Comparison of ENCODE assay signal across 8 cellular contexts in the genomic region with DNA sequence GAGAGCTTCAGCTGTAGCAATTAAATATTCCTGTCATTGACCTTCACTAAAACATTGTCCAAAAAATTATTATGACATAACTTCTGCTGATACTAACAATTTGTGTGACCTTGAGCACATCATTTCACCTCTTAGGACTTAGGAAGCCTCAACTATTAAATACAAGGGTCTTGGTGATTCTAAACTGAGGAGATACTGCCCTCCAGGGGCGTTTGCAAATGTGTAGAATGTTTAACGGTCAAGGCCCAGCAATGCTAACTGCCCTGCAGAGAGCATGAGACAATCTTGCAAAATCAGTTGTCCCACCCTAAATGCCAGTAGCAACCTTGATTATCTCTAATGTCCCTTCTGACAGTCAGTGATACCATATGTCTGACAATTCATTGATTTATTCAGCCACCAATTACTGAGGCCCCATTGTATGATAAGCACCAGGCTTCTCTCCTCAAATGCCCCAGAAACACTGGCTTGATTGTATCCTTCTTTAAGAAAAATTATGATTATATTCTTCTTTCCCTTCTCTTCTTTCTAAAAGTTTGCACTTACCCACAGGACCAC.
DNase-seq lines count a peak whose midpoint lies in the region; ATAC-seq and TF ChIP-seq lines count a peak whose summit lies in the region.

No MANE protein-coding gene starts in this region.

- H3K36me3 ChIP-seq in fibroblast of lung (ENCODE audit: control insufficient read depth, insufficient read depth, low read length) (no peaks in the 10 kb centered on the region), gastrocnemius medialis (no peaks in the 10 kb centered on the region), Peyer's patch (no peaks in the 10 kb centered on the region)

- no peaks in the 10 kb centered on the region for H3K79me2 ChIP-seq in fibroblast of lung (ENCODE audit: control insufficient read depth, insufficient read depth, low read length)

- H3K4me3 ChIP-seq in fibroblast of lung (replicated peaks in 1 of 4; ENCODE audit: control extremely low read depth in 1 of 4, insufficient read depth in 1 of 4, low read depth in 3 of 4, low read length in 4 of 4) (no peak overlapping the region), gastrocnemius medialis (no peak overlapping the region), Peyer's patch (no peak overlapping the region)

- in situ Hi-C loops in gastrocnemius medialis (cut with MboI; ENCODE audit: low sequenced_read_pairs in 4 of 4) = loop anchor here in 3 of 4 donors (10.0 to 25.0 kb wide), 2 partner anchors 289 to 302 kb away; no protein-coding TSS in a partner anchor

- H3K9ac ChIP-seq in fibroblast of lung (ENCODE audit: insufficient read depth, low read length) = no peak overlapping the region

- intact Hi-C loops in gastrocnemius medialis (cut with DNase I; ENCODE audit: low total_unique reads) = loop anchor here (1.0 kb wide), 1 partner anchor 288 kb away; no protein-coding TSS in a partner anchor

- no peaks in the 10 kb centered on the region for H4K20me1 ChIP-seq in fibroblast of lung (ENCODE audit: control insufficient read depth, extremely low read depth, insufficient read depth, low read length)

- peak; percentile 45 to 48 for TF ChIP-seq CTCF in fibroblast of lung (conservative IDR thresholded peaks at IDR 0.05 in 1 of 2, IDR thresholded peaks at IDR 0.05 in 1 of 2; ENCODE audit: low read depth in 1 of 2, low read length in 2 of 2)
- peak; percentile 10 to 56 (median 25) for TF ChIP-seq CTCF in gastrocnemius medialis (IDR thresholded peaks at IDR 0.05 in 4 of 5, conservative IDR thresholded peaks at IDR 0.05 in 1 of 5)
- no peak for TF ChIP-seq CTCF in Peyer's patch (IDR thresholded peaks at IDR 0.05)

- H3K27ac ChIP-seq in fibroblast of lung (ENCODE audit: insufficient read depth, low read length) (no peak overlapping the region), gastrocnemius medialis (no peak overlapping the region), Peyer's patch (no peak overlapping the region)

- no peak overlapping the region for H2AFZ ChIP-seq in fibroblast of lung (ENCODE audit: low read length)

- DNase-seq in NCI-H345 (lab: John Stamatoyannopoulos, UW) (peak; percentile 29), NCI-H345 treated with DMSO at 0.1 percent for 48 hours (lab: John Stamatoyannopoulos, UW; ENCODE audit: unreplicated experiment) (no peak), NCI-H2227 (lab: John Stamatoyannopoulos, UW; ENCODE audit: unreplicated experiment) (peak; percentile 54), fibroblast of lung (ENCODE audit: low read depth in 2 of 2) (peak; percentile 29 to 55), gastrocnemius medialis (no peak), Peyer's patch (no peak)
- DNase-seq in stimulated activated CD4-positive, alpha-beta T cell treated with anti-CD3 and anti-CD28 coated beads, Interleukin-12 subunit alpha, Interleukin-12 subunit beta, amount 100 ng/mL, for 4 hours = no peak
- no peak for DNase-seq in stimulated activated CD4-positive, alpha-beta T cell treated with anti-CD3 and anti-CD28 coated beads, Interleukin-2, amount 100 ng/mL, for 24 hours

- no peaks in the 10 kb centered on the region for H3K4me1 ChIP-seq in fibroblast of lung (ENCODE audit: control insufficient read depth, extremely low read depth, insufficient read depth, low read length)
- H3K4me1 ChIP-seq in gastrocnemius medialis = no peaks in the 10 kb centered on the region
- no peaks in the 10 kb centered on the region for H3K4me1 ChIP-seq in Peyer's patch

- H3K27me3 ChIP-seq in fibroblast of lung (ENCODE audit: control insufficient read depth, insufficient read depth, low read length) (no peaks in the 10 kb centered on the region), gastrocnemius medialis (no peaks in the 10 kb centered on the region), Peyer's patch (no peaks in the 10 kb centered on the region)

- H3K9me3 ChIP-seq in fibroblast of lung (ENCODE audit: control insufficient read depth, insufficient read depth, low read depth, low read length) (no peaks in the 10 kb centered on the region), gastrocnemius medialis (no peaks in the 10 kb centered on the region), Peyer's patch (no peaks in the 10 kb centered on the region)

- H3K4me2 ChIP-seq in fibroblast of lung (ENCODE audit: extremely low read depth, insufficient read depth, low read length) = no peak overlapping the region

- no peak for TF ChIP-seq POLR2A in gastrocnemius medialis (IDR thresholded peaks at IDR 0.05)
- TF ChIP-seq POLR2A in Peyer's patch (IDR thresholded peaks at IDR 0.05) = no peak

- ATAC-seq in gastrocnemius medialis = peak in 1 of 2 donors; percentile 39

Comparison
In these comparisons a context has a peak if more than half of its experiments do, and no peak if none do; other contexts are left out.
1. DNase-seq: peak in NCI-H345 (single experiment), NCI-H2227 (single experiment) and fibroblast of lung (2 of 2); none in NCI-H345 treated with DMSO at 0.1 percent for 48 hours (single experiment), gastrocnemius medialis (0 of 2), stimulated activated CD4-positive, alpha-beta T cell treated with anti-CD3 and anti-CD28 coated beads, Interleukin-12 subunit alpha, Interleukin-12 subunit beta, amount 100 ng/mL, for 4 hours (single experiment), stimulated activated CD4-positive, alpha-beta T cell treated with anti-CD3 and anti-CD28 coated beads, Interleukin-2, amount 100 ng/mL, for 24 hours (0 of 2) and Peyer's patch (0 of 3).
2. CTCF ChIP-seq: peak in fibroblast of lung (2 of 2) and gastrocnemius medialis (5 of 5); none in Peyer's patch (0 of 6).